Comparison of ENCODE assay signal across 10 cellular contexts in the genomic region with DNA sequence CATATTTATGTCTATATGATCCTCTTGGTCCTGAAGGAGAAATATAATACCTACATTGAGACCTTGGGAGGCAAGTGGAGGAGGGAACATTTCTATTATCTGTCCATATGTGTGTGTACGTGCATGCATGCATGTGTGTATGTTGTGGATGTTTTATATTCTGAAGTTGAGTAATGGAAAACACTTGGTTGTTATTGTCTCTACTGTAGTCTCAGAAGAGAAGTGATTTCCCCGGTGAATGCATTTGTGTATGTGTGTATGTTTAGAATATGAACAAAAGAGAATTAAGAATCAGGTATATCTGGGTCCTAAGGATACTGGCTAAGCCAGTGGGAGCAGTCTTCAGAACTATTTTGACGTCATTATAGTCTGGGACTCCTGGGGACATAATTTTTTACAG. TPM values are rescaled to one million over a fixed set of nuclear protein-coding genes. Genes with fewer than 3 reads are reported as not detected.
"Had no signal": no experiment of that assay in that cellular context is flagged by ENCODE, and none has a peak within 500 bp of the region (broad histone marks: within the 10 kb centered on the region; RNA-seq: fewer than 3 reads in every experiment).

OR52N1 (minus strand) TSS at position 101 of the 400 bp plus-strand sequence. CDS start 2,449 bp downstream, outside the sequence.

- H3K27ac Mint-ChIP-seq: IgD-negative memory B cell had no signal

- H3K4me3 Mint-ChIP-seq: IgD-negative memory B cell had no signal

- H3K36me3 Mint-ChIP-seq: IgD-negative memory B cell had no signal

- FAIRE-seq: HepG2, HTR-8/SVneo, K562 had no signal

- DNase-seq: IMR-90, KBM-7, KG1 had no signal

- H3K9me3 Mint-ChIP-seq: IgD-negative memory B cell had no signal

- H3K27ac ChIP-seq: HL-60 had no signal

- ATAC-seq: HepG2, K562 had no signal

- H3K4me1 Mint-ChIP-seq: IgD-negative memory B cell had no signal

- H3K4me3 ChIP-seq: K562 had no signal

RNA-seq across cellular contexts. Expression of gene OR52N1, which starts in this region (rescaled TPM):
- total RNA-seq: HepG2, HT-29, HT1080, IMR-90, K562 had no signal
- polyA plus RNA-seq: HepG2, IgD-negative memory B cell, IMR-90, K562 had no signal
